In genomic region chr2:216001201-216001600, GRCh38 we compare ENCODE assay signal across 1 cellular context.
TF ChIP-seq lines count a peak whose summit lies in the region.

No MANE protein-coding gene starts in this region.

TF ChIP-seq in HepG2, 621 proteins besides CTCF, POLR2A, EP300 and RAD21 (continued from another document):
- TF ChIP-seq ZNF572 (CRISPR knock-in tag; IDR thresholded peaks at IDR 0.05), result no peak
